ENCODE assay signal across 21 cellular contexts in the genomic region with DNA sequence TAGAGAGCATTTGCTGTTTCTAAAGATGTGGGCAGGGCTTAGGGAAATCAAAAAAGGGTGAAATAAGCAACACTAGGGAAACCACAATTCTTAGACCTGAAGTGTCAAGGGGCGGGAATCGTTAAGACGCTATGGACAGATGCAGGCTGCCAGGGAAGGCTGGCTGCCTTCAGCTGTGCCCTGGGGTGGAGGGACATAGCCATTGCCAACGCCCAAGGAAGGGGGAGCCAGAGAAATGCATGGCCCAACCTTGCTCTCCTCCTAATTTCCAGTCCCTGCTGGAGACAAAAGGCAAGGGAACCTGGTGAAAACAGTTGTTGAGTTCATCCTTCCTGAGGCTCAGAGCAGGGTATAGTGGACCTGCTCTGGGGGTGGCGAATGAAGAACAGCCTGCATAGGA.
"Had no signal": no experiment of that assay in that cellular context is flagged by ENCODE, and none has a peak within 500 bp of the region (broad histone marks: within the 10 kb centered on the region; RNA-seq: fewer than 3 reads in every experiment).

No MANE protein-coding gene starts in this region.

- H3K36me3 Mint-ChIP-seq: activated CD4-positive, alpha-beta memory T cell treated with anti-CD3 and anti-CD28 coated beads for 36 hours; mesothelial cell of epicardium; natural killer cell had no signal

- H3K4me3 Mint-ChIP-seq: activated B cell treated with CpG ODN at 0.5 μM for 24 hours; activated CD4-positive, alpha-beta memory T cell treated with anti-CD3 and anti-CD28 coated beads for 36 hours; activated naive CD4-positive, alpha-beta T cell treated with anti-CD3 and anti-CD28 coated beads for 36 hours; activated T-cell treated with anti-CD3 and anti-CD28 coated beads, Interleukin-2, amount 50 U/mL, for 72 hours; mesothelial cell of epicardium; natural killer cell had no signal

- H3K9me3 Mint-ChIP-seq: activated B cell treated with CpG ODN at 0.5 μM for 24 hours; activated CD4-positive, alpha-beta memory T cell treated with anti-CD3 and anti-CD28 coated beads for 36 hours; activated naive CD4-positive, alpha-beta T cell treated with anti-CD3 and anti-CD28 coated beads for 36 hours; activated T-cell treated with anti-CD3 and anti-CD28 coated beads, Interleukin-2, amount 50 U/mL, for 72 hours; mesothelial cell of epicardium; natural killer cell had no signal

- H3K36me3 ChIP-seq: heart right ventricle, left ventricle myocardium inferior, neutrophil, ovary, prostate gland, right atrium auricular region, stomach, suprapubic skin, tibial nerve had no signal

- H3K27ac ChIP-seq: epithelial cell of prostate, heart right ventricle, left ventricle myocardium inferior, neutrophil, ovary, prostate gland, right atrium auricular region, stomach, suprapubic skin, tibial nerve had no signal

- H3K9me3 ChIP-seq: heart right ventricle, left ventricle myocardium inferior, neutrophil, ovary, prostate gland, right atrium auricular region, stomach, suprapubic skin, tibial nerve had no signal

- H3K4me1 Mint-ChIP-seq: natural killer cell had no signal

- H3K27me3 ChIP-seq: neutrophil, ovary, right atrium auricular region, stomach, suprapubic skin, tibial nerve had no signal

- H3K27ac Mint-ChIP-seq: activated B cell treated with CpG ODN at 0.5 μM for 24 hours; activated CD4-positive, alpha-beta memory T cell treated with anti-CD3 and anti-CD28 coated beads for 36 hours; activated naive CD4-positive, alpha-beta T cell treated with anti-CD3 and anti-CD28 coated beads for 36 hours; activated T-cell treated with anti-CD3 and anti-CD28 coated beads, Interleukin-2, amount 50 U/mL, for 72 hours; mesothelial cell of epicardium; natural killer cell had no signal

- ATAC-seq: heart right ventricle, natural killer cell had no signal

- DNase-seq: activated B cell treated with CpG ODN at 0.5 μM for 24 hours; activated CD4-positive, alpha-beta T cell treated with anti-CD3 and anti-CD28 coated beads for 4 hours; activated effector memory CD4-positive, alpha-beta T cell treated with Interleukin-2 at 50 U/mL for 16 hours; cortex of kidney; heart right ventricle; left ventricle myocardium inferior; natural killer cell; ovary; stimulated activated CD4-positive, alpha-beta T cell treated with anti-CD3 and anti-CD28 coated beads, Interleukin-4, amount 100 ng/mL, for 4 hours; T1000 had no signal

- H3K4me3 ChIP-seq: heart right ventricle, left ventricle myocardium inferior, ovary, prostate gland, right atrium auricular region, stomach, suprapubic skin, tibial nerve had no signal

- H3K4me1 ChIP-seq: prostate gland, stomach, suprapubic skin, tibial nerve had no signal
